1 cellular context compared by ENCODE assay signal in genomic region chr2:174051039-174051438, GRCh38.
TF ChIP-seq lines count a peak whose summit lies in the region.

No MANE protein-coding gene starts in this region.

TF ChIP-seq in GM23338, 12 proteins besides CTCF, POLR2A, EP300 and RAD21 (continued from another document):
- TF ChIP-seq REST (IDR thresholded peaks at IDR 0.05; ENCODE audit: unreplicated experiment) (no peak), CREB1 (CRISPR knock-in tag; IDR thresholded peaks at IDR 0.05; ENCODE audit: low read depth) (no peak)
